Comparison of ENCODE assay signal across 1 cellular context in the genomic region with DNA sequence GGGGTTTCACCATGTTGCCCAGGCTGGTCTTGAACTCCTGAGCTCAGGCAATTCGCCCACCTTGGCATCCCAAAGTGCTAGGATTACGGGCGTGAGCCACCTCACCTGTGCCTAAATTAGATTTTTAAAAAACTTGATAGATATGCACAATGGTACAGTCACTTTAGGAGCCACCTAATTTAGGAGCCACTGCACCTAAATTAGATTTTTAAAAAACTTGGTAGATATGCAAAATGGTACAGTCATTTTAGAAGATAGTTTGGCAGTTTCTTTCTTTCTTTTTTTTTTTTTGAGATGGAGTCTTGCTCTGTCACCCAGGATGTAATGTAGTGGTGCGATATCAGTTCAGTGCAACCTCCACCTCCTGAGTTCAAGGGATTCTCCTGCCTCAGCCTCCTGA.
TF ChIP-seq lines count a peak whose summit lies in the region.

No MANE protein-coding gene starts in this region.

TF ChIP-seq in WTC11, 78 proteins besides CTCF, POLR2A, EP300 and RAD21 (continued from another document):
- TF ChIP-seq ATF2 (CRISPR knock-in tag; IDR thresholded peaks at IDR 0.05; ENCODE audit: borderline replicate concordance, low read depth) (no peak), HMGXB4 (CRISPR knock-in tag; IDR thresholded peaks at IDR 0.05) (no peak), NFATC4 (CRISPR knock-in tag; IDR thresholded peaks at IDR 0.05) (no peak), ETV6 (CRISPR knock-in tag; IDR thresholded peaks at IDR 0.05) (no peak)
- TF ChIP-seq, protein P1, sequence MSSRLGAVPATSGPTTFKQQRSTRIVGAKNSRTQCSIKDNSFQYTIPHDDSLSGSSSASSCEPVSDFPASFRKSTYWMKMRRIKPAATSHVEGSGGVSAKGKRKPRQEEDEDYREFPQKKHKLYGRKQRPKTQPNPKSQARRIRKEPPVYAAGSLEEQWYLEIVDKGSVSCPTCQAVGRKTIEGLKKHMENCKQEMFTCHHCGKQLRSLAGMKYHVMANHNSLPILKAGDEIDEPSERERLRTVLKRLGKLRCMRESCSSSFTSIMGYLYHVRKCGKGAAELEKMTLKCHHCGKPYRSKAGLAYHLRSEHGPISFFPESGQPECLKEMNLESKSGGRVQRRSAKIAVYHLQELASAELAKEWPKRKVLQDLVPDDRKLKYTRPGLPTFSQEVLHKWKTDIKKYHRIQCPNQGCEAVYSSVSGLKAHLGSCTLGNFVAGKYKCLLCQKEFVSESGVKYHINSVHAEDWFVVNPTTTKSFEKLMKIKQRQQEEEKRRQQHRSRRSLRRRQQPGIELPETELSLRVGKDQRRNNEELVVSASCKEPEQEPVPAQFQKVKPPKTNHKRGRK (CRISPR knock-in tag; IDR thresholded peaks at IDR 0.05; ENCODE audit: borderline replicate concordance): no peak
TF ChIP-seq in WTC11: peak in this region for 0.
